In the genomic region with DNA sequence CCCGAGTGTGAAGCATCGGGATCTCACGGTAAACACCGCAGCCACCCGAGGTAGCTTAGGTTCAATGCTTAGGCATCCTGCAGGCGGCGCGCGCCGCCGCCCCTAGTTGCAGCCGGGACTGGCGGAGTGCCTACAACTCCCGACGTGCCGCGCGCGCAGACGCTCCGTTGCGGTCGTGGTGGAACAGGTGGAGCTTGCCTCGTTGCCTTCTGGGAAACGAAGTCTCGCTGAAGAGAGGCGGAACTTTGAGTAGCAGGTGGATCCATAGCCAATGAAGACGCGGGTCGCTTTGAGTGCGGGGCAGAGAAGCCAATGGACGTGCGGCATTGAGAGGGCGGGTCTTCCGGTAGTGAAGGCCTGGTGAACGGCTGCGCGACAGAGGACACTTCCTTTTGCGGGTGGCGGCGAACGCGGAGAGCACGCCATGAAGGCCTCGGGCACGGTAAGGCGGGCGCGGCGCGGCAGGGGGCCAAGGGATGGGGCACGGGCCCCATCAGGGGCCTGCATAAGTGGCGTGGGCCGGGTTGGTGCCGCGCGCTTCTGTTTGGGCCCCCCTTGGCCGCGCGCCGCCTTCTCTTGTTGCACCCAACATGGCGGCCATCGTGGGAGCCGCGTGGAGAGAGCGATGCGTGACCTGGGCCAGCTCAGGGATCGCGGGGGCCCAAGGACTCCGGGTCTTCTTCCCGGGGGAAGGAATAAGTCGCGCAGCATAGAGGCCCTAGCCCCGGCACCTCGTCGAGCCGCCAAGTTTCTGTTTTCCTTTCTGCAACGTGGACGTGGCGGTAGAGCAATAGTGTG, we compare ENCODE assay signal across 1 cellular context.
TF ChIP-seq lines count a peak whose summit lies in the region.

A gene (plus strand): TSS at position 378 of the 798 bp plus-strand sequence. CDS start 47 bp downstream, at position 425.

TF ChIP-seq in GM12878, 131 proteins besides CTCF, POLR2A, EP300 and RAD21 (continued from another document and continues in another):
- TF ChIP-seq, protein P1, sequence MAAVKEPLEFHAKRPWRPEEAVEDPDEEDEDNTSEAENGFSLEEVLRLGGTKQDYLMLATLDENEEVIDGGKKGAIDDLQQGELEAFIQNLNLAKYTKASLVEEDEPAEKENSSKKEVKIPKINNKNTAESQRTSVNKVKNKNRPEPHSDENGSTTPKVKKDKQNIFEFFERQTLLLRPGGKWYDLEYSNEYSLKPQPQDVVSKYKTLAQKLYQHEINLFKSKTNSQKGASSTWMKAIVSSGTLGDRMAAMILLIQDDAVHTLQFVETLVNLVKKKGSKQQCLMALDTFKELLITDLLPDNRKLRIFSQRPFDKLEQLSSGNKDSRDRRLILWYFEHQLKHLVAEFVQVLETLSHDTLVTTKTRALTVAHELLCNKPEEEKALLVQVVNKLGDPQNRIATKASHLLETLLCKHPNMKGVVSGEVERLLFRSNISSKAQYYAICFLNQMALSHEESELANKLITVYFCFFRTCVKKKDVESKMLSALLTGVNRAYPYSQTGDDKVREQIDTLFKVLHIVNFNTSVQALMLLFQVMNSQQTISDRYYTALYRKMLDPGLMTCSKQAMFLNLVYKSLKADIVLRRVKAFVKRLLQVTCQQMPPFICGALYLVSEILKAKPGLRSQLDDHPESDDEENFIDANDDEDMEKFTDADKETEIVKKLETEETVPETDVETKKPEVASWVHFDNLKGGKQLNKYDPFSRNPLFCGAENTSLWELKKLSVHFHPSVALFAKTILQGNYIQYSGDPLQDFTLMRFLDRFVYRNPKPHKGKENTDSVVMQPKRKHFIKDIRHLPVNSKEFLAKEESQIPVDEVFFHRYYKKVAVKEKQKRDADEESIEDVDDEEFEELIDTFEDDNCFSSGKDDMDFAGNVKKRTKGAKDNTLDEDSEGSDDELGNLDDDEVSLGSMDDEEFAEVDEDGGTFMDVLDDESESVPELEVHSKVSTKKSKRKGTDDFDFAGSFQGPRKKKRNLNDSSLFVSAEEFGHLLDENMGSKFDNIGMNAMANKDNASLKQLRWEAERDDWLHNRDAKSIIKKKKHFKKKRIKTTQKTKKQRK (IDR thresholded peaks at IDR 0.05; ENCODE audit: low read depth, low read length): peak; percentile 90
- TF ChIP-seq LARP7 (IDR thresholded peaks at IDR 0.05) (peak; percentile 76; the same call in 1 of the 2 replicates), GABPA (IDR thresholded peaks at IDR 0.05; ENCODE audit: low read depth) (peak; percentile 96), FOXM1 (IDR thresholded peaks at IDR 0.05; ENCODE audit: low read depth, low read length) (no peak), FOS (IDR thresholded peaks at IDR 0.05; ENCODE audit: borderline replicate concordance, extremely low read depth, insufficient read length) (peak; percentile 79), NFXL1 (IDR thresholded peaks at IDR 0.05; ENCODE audit: borderline replicate concordance) (no peak), HDGF (IDR thresholded peaks at IDR 0.05) (peak; percentile 89), CREB1 (IDR thresholded peaks at IDR 0.05; ENCODE audit: low read depth) (peak; percentile 92), EGR1 (IDR thresholded peaks at IDR 0.05; ENCODE audit: borderline replicate concordance in 1 of 2, low read depth in 2 of 2, low read length in 2 of 2) (no peak), MTA3 (IDR thresholded peaks at IDR 0.05; ENCODE audit: borderline replicate concordance, low read length) (no peak), ZNF217 (IDR thresholded peaks at IDR 0.05) (no peak), RB1 (IDR thresholded peaks at IDR 0.05; ENCODE audit: borderline replicate concordance) (peak; percentile 60; the same call in 1 of the 2 replicates), RFX5 (IDR thresholded peaks at IDR 0.05; ENCODE audit: low read depth, low read length) (no peak), CBX3 (IDR thresholded peaks at IDR 0.05; ENCODE audit: borderline replicate concordance, low read depth) (no peak), SPI1 (IDR thresholded peaks at IDR 0.05; ENCODE audit: borderline replicate concordance, insufficient read depth, low read depth, low read length) (peak; percentile 18; the same call in 1 of the 2 replicates), CEBPB (IDR thresholded peaks at IDR 0.05; ENCODE audit: borderline replicate concordance in 1 of 2, low read depth in 2 of 2, low read length in 2 of 2) (no peak), ZNF622 (IDR thresholded peaks at IDR 0.05) (no peak), NR2C2 (IDR thresholded peaks at IDR 0.05; ENCODE audit: borderline replicate concordance, control insufficient read depth, insufficient read length, low read depth) (no peak), STAT1 (conservative IDR thresholded peaks at IDR 0.05) (peak; percentile 71; the same call in 1 of the 2 replicates), PML (IDR thresholded peaks at IDR 0.05; ENCODE audit: low read length) (peak; percentile 89; the same call in 1 of the 2 replicates), KLF5 (IDR thresholded peaks at IDR 0.05; ENCODE audit: partially characterized antibody) (peak; percentile 91), RCOR1 (conservative IDR thresholded peaks at IDR 0.05; ENCODE audit: low read depth, low read length) (no peak), ZNF274 (IDR thresholded peaks at IDR 0.05; ENCODE audit: insufficient read depth, insufficient read length) (no peak), BRCA1 (IDR thresholded peaks at IDR 0.05; ENCODE audit: low read depth, low read length) (no peak), CHD2 (IDR thresholded peaks at IDR 0.05; ENCODE audit: borderline replicate concordance, low read depth, low read length) (peak; percentile 96), BHLHE40 (IDR thresholded peaks at IDR 0.05; ENCODE audit: borderline replicate concordance in 1 of 2, low read depth in 2 of 2, low read length in 1 of 2) (peak; percentile 52 to 53; a peak in 2 of 4 replicates), ZNF207 (IDR thresholded peaks at IDR 0.05; ENCODE audit: borderline replicate concordance) (0 out of 2 replicates have a peak, but pooled peaks have one; percentile 59), ZNF24 (IDR thresholded peaks at IDR 0.05) (no peak), IRF4 (IDR thresholded peaks at IDR 0.05; ENCODE audit: low read depth, low read length) (no peak), NFIC (IDR thresholded peaks at IDR 0.05; ENCODE audit: low read depth, low read length) (no peak), EED (IDR thresholded peaks at IDR 0.05; ENCODE audit: low read depth) (no peak), NRF1 (conservative IDR thresholded peaks at IDR 0.05; ENCODE audit: low read depth, low read length) (peak; percentile 35; the same call in 1 of the 2 replicates), CBFB (IDR thresholded peaks at IDR 0.05; ENCODE audit: low read depth) (peak; percentile 80; the same call in 1 of the 2 replicates), MXI1 (IDR thresholded peaks at IDR 0.05; ENCODE audit: low read depth, low read length) (peak; percentile 77), BCL11A (IDR thresholded peaks at IDR 0.05; ENCODE audit: low read depth, low read length) (no peak), STAT3 (IDR thresholded peaks at IDR 0.05; ENCODE audit: low read depth, low read length) (no peak), MYC (IDR thresholded peaks at IDR 0.05; ENCODE audit: insufficient read depth, insufficient read length, insufficient replicate concordance, low read length, severe bottlenecking) (peak; percentile 89), TCF3 (IDR thresholded peaks at IDR 0.05; ENCODE audit: borderline replicate concordance, insufficient read depth, low read depth, low read length) (peak; percentile 46; the same call in 1 of the 2 replicates), NR2C1 (IDR thresholded peaks at IDR 0.05) (peak; percentile 63), TARDBP (IDR thresholded peaks at IDR 0.05; ENCODE audit: borderline replicate concordance) (peak; percentile 75), CREM (IDR thresholded peaks at IDR 0.05; ENCODE audit: low read depth) (peak; percentile 92)
- TF ChIP-seq, protein P2, sequence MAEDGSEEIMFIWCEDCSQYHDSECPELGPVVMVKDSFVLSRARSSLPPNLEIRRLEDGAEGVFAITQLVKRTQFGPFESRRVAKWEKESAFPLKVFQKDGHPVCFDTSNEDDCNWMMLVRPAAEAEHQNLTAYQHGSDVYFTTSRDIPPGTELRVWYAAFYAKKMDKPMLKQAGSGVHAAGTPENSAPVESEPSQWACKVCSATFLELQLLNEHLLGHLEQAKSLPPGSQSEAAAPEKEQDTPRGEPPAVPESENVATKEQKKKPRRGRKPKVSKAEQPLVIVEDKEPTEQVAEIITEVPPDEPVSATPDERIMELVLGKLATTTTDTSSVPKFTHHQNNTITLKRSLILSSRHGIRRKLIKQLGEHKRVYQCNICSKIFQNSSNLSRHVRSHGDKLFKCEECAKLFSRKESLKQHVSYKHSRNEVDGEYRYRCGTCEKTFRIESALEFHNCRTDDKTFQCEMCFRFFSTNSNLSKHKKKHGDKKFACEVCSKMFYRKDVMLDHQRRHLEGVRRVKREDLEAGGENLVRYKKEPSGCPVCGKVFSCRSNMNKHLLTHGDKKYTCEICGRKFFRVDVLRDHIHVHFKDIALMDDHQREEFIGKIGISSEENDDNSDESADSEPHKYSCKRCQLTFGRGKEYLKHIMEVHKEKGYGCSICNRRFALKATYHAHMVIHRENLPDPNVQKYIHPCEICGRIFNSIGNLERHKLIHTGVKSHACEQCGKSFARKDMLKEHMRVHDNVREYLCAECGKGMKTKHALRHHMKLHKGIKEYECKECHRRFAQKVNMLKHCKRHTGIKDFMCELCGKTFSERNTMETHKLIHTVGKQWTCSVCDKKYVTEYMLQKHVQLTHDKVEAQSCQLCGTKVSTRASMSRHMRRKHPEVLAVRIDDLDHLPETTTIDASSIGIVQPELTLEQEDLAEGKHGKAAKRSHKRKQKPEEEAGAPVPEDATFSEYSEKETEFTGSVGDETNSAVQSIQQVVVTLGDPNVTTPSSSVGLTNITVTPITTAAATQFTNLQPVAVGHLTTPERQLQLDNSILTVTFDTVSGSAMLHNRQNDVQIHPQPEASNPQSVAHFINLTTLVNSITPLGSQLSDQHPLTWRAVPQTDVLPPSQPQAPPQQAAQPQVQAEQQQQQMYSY (CRISPR knock-in tag; IDR thresholded peaks at IDR 0.05): no peak
- TF ChIP-seq, protein P3, sequence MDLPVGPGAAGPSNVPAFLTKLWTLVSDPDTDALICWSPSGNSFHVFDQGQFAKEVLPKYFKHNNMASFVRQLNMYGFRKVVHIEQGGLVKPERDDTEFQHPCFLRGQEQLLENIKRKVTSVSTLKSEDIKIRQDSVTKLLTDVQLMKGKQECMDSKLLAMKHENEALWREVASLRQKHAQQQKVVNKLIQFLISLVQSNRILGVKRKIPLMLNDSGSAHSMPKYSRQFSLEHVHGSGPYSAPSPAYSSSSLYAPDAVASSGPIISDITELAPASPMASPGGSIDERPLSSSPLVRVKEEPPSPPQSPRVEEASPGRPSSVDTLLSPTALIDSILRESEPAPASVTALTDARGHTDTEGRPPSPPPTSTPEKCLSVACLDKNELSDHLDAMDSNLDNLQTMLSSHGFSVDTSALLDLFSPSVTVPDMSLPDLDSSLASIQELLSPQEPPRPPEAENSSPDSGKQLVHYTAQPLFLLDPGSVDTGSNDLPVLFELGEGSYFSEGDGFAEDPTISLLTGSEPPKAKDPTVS (IDR thresholded peaks at IDR 0.05; ENCODE audit: low read depth, low read length): no peak
- TF ChIP-seq, protein P4, sequence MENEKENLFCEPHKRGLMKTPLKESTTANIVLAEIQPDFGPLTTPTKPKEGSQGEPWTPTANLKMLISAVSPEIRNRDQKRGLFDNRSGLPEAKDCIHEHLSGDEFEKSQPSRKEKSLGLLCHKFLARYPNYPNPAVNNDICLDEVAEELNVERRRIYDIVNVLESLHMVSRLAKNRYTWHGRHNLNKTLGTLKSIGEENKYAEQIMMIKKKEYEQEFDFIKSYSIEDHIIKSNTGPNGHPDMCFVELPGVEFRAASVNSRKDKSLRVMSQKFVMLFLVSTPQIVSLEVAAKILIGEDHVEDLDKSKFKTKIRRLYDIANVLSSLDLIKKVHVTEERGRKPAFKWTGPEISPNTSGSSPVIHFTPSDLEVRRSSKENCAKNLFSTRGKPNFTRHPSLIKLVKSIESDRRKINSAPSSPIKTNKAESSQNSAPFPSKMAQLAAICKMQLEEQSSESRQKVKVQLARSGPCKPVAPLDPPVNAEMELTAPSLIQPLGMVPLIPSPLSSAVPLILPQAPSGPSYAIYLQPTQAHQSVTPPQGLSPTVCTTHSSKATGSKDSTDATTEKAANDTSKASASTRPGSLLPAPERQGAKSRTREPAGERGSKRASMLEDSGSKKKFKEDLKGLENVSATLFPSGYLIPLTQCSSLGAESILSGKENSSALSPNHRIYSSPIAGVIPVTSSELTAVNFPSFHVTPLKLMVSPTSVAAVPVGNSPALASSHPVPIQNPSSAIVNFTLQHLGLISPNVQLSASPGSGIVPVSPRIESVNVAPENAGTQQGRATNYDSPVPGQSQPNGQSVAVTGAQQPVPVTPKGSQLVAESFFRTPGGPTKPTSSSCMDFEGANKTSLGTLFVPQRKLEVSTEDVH (IDR thresholded peaks at IDR 0.05; ENCODE audit: low read depth, partially characterized antibody): no peak
- TF ChIP-seq, protein P5, sequence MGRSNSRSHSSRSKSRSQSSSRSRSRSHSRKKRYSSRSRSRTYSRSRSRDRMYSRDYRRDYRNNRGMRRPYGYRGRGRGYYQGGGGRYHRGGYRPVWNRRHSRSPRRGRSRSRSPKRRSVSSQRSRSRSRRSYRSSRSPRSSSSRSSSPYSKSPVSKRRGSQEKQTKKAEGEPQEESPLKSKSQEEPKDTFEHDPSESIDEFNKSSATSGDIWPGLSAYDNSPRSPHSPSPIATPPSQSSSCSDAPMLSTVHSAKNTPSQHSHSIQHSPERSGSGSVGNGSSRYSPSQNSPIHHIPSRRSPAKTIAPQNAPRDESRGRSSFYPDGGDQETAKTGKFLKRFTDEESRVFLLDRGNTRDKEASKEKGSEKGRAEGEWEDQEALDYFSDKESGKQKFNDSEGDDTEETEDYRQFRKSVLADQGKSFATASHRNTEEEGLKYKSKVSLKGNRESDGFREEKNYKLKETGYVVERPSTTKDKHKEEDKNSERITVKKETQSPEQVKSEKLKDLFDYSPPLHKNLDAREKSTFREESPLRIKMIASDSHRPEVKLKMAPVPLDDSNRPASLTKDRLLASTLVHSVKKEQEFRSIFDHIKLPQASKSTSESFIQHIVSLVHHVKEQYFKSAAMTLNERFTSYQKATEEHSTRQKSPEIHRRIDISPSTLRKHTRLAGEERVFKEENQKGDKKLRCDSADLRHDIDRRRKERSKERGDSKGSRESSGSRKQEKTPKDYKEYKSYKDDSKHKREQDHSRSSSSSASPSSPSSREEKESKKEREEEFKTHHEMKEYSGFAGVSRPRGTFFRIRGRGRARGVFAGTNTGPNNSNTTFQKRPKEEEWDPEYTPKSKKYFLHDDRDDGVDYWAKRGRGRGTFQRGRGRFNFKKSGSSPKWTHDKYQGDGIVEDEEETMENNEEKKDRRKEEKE (IDR thresholded peaks at IDR 0.05): no peak
- TF ChIP-seq, protein P6, sequence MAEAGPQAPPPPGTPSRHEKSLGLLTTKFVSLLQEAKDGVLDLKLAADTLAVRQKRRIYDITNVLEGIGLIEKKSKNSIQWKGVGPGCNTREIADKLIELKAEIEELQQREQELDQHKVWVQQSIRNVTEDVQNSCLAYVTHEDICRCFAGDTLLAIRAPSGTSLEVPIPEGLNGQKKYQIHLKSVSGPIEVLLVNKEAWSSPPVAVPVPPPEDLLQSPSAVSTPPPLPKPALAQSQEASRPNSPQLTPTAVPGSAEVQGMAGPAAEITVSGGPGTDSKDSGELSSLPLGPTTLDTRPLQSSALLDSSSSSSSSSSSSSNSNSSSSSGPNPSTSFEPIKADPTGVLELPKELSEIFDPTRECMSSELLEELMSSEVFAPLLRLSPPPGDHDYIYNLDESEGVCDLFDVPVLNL (IDR thresholded peaks at IDR 0.05; ENCODE audit: low read depth, low read length): no peak
- TF ChIP-seq, protein P7, sequence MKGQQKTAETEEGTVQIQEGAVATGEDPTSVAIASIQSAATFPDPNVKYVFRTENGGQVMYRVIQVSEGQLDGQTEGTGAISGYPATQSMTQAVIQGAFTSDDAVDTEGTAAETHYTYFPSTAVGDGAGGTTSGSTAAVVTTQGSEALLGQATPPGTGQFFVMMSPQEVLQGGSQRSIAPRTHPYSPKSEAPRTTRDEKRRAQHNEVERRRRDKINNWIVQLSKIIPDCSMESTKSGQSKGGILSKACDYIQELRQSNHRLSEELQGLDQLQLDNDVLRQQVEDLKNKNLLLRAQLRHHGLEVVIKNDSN (IDR thresholded peaks at IDR 0.05; ENCODE audit: borderline replicate concordance, extremely low read length, insufficient read depth, low read depth, low read length): no peak
